In the genomic region with DNA sequence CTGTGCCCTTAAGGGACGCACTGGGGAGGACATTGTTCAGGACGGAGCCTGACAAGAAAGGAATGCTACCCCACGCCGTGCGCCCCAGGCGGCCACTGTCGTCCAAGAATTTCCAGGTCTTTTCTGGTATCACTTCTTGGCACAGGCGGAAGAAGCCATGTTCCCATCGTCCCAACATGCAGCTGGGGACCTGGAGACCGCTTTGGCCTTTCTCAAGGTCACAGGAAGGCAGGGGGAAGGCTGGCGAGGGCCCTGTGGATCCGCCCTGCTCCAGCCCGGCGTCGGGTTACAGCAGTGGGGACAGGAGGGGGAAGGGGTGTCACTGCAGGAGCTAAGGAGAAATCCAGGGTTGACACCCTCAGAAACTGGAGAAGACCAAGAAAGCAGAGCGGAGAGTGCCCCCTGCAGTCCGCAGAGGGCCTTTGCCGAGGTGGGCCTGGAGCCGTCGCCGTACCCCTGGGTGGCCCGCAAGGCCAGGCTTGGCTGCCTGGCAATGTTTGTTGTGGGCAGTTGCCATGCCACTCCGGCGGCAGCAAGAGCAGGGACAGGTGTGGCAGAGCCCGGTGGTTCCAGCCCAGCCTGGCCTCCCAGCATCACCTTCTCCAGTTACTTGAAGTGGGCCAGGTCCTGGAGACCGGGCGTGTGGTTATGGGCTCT, we compare ENCODE assay signal across 9 cellular contexts.
DNase-seq lines count a peak whose midpoint lies in the region; ATAC-seq, FAIRE-seq and TF ChIP-seq lines count a peak whose summit lies in the region.
"Had no signal": no experiment of that assay in that cellular context is flagged by ENCODE, and none has a peak within 500 bp of the region (broad histone marks: within the 10 kb centered on the region; RNA-seq: fewer than 3 reads in every experiment).

No MANE protein-coding gene starts in this region.

- DNase-seq in stimulated activated naive CD8-positive, alpha-beta T cell treated with anti-CD3 and anti-CD28 coated beads, Interleukin-15, Interleukin-2, amounts not matched to agents 100 U/mL and 50 U/mL, for 24 hours: no peak
- no peak for DNase-seq in stimulated activated naive CD8-positive, alpha-beta T cell treated with anti-CD3 and anti-CD28 coated beads, Interleukin-15, amount 100 ng/mL, for 72 hours
- DNase-seq in HTR-8/SVneo (ENCODE audit: insufficient read length, low spot score) (no peak), foreskin melanocyte (no peak)
- no peak for DNase-seq in stimulated activated naive CD4-positive, alpha-beta T cell treated with Interleukin-2 at 50 U/mL for 16 hours (lab: John Stamatoyannopoulos, UW)

- no peaks in the 10 kb centered on the region for H3K4me1 Mint-ChIP-seq in stimulated activated naive CD8-positive, alpha-beta T cell treated with anti-CD3 and anti-CD28 coated beads, Interleukin-15, amount 100 ng/mL, for 72 hours

- no peak for FAIRE-seq in HTR-8/SVneo (lab: Jason Lieb, UNC)

- peak overlapping the region; percentile 15; the same call in 1 of the 2 replicates for H3K4me3 ChIP-seq in iPS-18c (ENCODE audit: insufficient read depth, low read depth, low read length)
- H3K4me3 ChIP-seq: ovary had no signal

- H3K27ac Mint-ChIP-seq in stimulated activated naive CD8-positive, alpha-beta T cell treated with anti-CD3 and anti-CD28 coated beads, Interleukin-15, amount 100 ng/mL, for 72 hours: no peak overlapping the region

- no peak overlapping the region for H3K4me3 Mint-ChIP-seq in stimulated activated naive CD8-positive, alpha-beta T cell treated with anti-CD3 and anti-CD28 coated beads, Interleukin-15, amount 100 ng/mL, for 72 hours

- no peaks in the 10 kb centered on the region for H3K27me3 Mint-ChIP-seq in stimulated activated naive CD8-positive, alpha-beta T cell treated with anti-CD3 and anti-CD28 coated beads, Interleukin-15, amount 100 ng/mL, for 72 hours

- peaks cover 2% of the 10 kb centered on the region for H3K9me3 ChIP-seq in iPS-18c (ENCODE audit: control insufficient read depth, insufficient read depth, low read length)
- H3K9me3 ChIP-seq: ovary had no signal

- peak; percentile 34 for ATAC-seq in stimulated activated naive CD8-positive, alpha-beta T cell treated with anti-CD3 and anti-CD28 coated beads, Interleukin-15, Interleukin-2, amounts not matched to agents 100 U/mL and 50 U/mL, for 24 hours
- no peak for ATAC-seq in stimulated activated naive CD8-positive, alpha-beta T cell treated with anti-CD3 and anti-CD28 coated beads, Interleukin-15, amount 100 ng/mL, for 72 hours
- ATAC-seq in SK-N-SH treated with all-trans-retinoic acid at 6 μM for 48 hours: peak; percentile 42; the same call in 2 of the 3 replicates
- ATAC-seq in HG03196 (IDR thresholded peaks at IDR 0.05; ENCODE audit: unreplicated experiment): no peak

- peaks cover 0 to 8% of the 10 kb centered on the region in 2 donors for H3K9me3 Mint-ChIP-seq in stimulated activated naive CD8-positive, alpha-beta T cell treated with anti-CD3 and anti-CD28 coated beads, Interleukin-15, amount 100 ng/mL, for 72 hours

TF ChIP-seq in SK-N-SH treated with all-trans-retinoic acid at 6 μM for 48 hours, 23 proteins besides CTCF, POLR2A, EP300 and RAD21:
- TF ChIP-seq OSR1 (CRISPR knock-in tag; IDR thresholded peaks at IDR 0.05): no peak
- TF ChIP-seq, protein P1, sequence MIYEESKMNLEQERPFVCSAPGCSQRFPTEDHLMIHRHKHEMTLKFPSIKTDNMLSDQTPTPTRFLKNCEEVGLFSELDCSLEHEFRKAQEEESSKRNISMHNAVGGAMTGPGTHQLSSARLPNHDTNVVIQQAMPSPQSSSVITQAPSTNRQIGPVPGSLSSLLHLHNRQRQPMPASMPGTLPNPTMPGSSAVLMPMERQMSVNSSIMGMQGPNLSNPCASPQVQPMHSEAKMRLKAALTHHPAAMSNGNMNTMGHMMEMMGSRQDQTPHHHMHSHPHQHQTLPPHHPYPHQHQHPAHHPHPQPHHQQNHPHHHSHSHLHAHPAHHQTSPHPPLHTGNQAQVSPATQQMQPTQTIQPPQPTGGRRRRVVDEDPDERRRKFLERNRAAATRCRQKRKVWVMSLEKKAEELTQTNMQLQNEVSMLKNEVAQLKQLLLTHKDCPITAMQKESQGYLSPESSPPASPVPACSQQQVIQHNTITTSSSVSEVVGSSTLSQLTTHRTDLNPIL (CRISPR knock-in tag; IDR thresholded peaks at IDR 0.05; ENCODE audit: low read depth): no peak
- TF ChIP-seq, protein P2, sequence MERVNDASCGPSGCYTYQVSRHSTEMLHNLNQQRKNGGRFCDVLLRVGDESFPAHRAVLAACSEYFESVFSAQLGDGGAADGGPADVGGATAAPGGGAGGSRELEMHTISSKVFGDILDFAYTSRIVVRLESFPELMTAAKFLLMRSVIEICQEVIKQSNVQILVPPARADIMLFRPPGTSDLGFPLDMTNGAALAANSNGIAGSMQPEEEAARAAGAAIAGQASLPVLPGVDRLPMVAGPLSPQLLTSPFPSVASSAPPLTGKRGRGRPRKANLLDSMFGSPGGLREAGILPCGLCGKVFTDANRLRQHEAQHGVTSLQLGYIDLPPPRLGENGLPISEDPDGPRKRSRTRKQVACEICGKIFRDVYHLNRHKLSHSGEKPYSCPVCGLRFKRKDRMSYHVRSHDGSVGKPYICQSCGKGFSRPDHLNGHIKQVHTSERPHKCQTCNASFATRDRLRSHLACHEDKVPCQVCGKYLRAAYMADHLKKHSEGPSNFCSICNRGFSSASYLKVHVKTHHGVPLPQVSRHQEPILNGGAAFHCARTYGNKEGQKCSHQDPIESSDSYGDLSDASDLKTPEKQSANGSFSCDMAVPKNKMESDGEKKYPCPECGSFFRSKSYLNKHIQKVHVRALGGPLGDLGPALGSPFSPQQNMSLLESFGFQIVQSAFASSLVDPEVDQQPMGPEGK (CRISPR knock-in tag; IDR thresholded peaks at IDR 0.05; ENCODE audit: borderline replicate concordance): no peak
- TF ChIP-seq ZFP3 (CRISPR knock-in tag; IDR thresholded peaks at IDR 0.05): no peak
- TF ChIP-seq, protein P3, sequence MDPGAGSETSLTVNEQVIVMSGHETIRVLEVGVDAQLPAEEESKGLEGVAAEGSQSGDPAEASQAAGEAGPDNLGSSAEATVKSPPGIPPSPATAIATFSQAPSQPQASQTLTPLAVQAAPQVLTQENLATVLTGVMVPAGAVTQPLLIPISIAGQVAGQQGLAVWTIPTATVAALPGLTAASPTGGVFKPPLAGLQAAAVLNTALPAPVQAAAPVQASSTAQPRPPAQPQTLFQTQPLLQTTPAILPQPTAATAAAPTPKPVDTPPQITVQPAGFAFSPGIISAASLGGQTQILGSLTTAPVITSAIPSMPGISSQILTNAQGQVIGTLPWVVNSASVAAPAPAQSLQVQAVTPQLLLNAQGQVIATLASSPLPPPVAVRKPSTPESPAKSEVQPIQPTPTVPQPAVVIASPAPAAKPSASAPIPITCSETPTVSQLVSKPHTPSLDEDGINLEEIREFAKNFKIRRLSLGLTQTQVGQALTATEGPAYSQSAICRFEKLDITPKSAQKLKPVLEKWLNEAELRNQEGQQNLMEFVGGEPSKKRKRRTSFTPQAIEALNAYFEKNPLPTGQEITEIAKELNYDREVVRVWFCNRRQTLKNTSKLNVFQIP (CRISPR knock-in tag; IDR thresholded peaks at IDR 0.05; ENCODE audit: borderline replicate concordance, low read depth): no peak
- no peak for TF ChIP-seq ZC3H10 (CRISPR knock-in tag; IDR thresholded peaks at IDR 0.05)

Comparison
In these comparisons a context has a peak if more than half of its experiments do, and no peak if none do; other contexts are left out.
1. ATAC-seq: peak in stimulated activated naive CD8-positive, alpha-beta T cell treated with anti-CD3 and anti-CD28 coated beads, Interleukin-15, Interleukin-2, amounts not matched to agents 100 U/mL and 50 U/mL, for 24 hours (single experiment) and SK-N-SH treated with all-trans-retinoic acid at 6 μM for 48 hours (single experiment); none in stimulated activated naive CD8-positive, alpha-beta T cell treated with anti-CD3 and anti-CD28 coated beads, Interleukin-15, amount 100 ng/mL, for 72 hours (single experiment) and HG03196 (single experiment).